In genomic region chr11:36161572-36161971, GRCh38 we compare ENCODE assay signal across 16 cellular contexts.
DNase-seq lines count a peak whose midpoint lies in the region; ATAC-seq and TF ChIP-seq lines count a peak whose summit lies in the region.
"Had no signal": no experiment of that assay in that cellular context is flagged by ENCODE, and none has a peak within 500 bp of the region (broad histone marks: within the 10 kb centered on the region; RNA-seq: fewer than 3 reads in every experiment).

No MANE protein-coding gene starts in this region.

- H3K9me3 ChIP-seq in left ventricle myocardium inferior (replicated peaks) (no peaks in the 10 kb centered on the region), lung (ENCODE audit: control insufficient read depth in 2 of 2, insufficient read depth in 1 of 2, low read length in 1 of 2) (no peaks in the 10 kb centered on the region), psoas muscle (no peaks in the 10 kb centered on the region)

- H3K4me3 ChIP-seq in left ventricle myocardium inferior (no peak overlapping the region), lung (no peak overlapping the region), psoas muscle (no peak overlapping the region)
- H3K4me3 ChIP-seq: GM23248 had no signal

- 80 to 83% methylated on average over 5 of the region's 5 CpGs for WGBS in lung, 2 donors
- 41 to 62% (median 41%) methylated on average over 5 of the region's 5 CpGs for WGBS in psoas muscle, 3 donors

- H3K36me3 ChIP-seq in left ventricle myocardium inferior (no peaks in the 10 kb centered on the region), lung (ENCODE audit: control insufficient read depth in 2 of 2, insufficient read depth in 2 of 2, low read length in 2 of 2) (no peaks in the 10 kb centered on the region), psoas muscle (ENCODE audit: insufficient read depth in 1 of 2, low read depth in 1 of 2) (no peaks in the 10 kb centered on the region)

- TF ChIP-seq CTCF in left ventricle myocardium inferior (IDR thresholded peaks at IDR 0.05; ENCODE audit: borderline replicate concordance) (no peak), lung (IDR thresholded peaks at IDR 0.05; ENCODE audit: control extremely low read depth, extremely low read depth) (no peak), psoas muscle (IDR thresholded peaks at IDR 0.05) (no peak)

- H3K27me3 ChIP-seq in left ventricle myocardium inferior (ENCODE audit: low read depth) (peaks cover 22% of the 10 kb centered on the region), lung (ENCODE audit: control insufficient read depth, insufficient read depth) (no peaks in the 10 kb centered on the region), psoas muscle (ENCODE audit: insufficient read depth in 3 of 3, low read length in 2 of 3) (no peaks in the 10 kb centered on the region)

- no peak for DNase-seq in left ventricle myocardium inferior
- DNase-seq in left ventricle myocardium superior, result no peak
- DNase-seq in lung (ENCODE audit: low spot score), result peak; percentile 6
- no peak for DNase-seq in psoas muscle
- no peak for DNase-seq in activated CD4-positive, alpha-beta T cell treated with anti-CD3 and anti-CD28 coated beads, Interleukin-2, amount 50 U/mL, for 48 hours
- DNase-seq in stimulated activated CD4-positive, alpha-beta T cell treated with anti-CD3 and anti-CD28 coated beads, Interleukin-2, amount 100 ng/mL, for 48 hours, result no peak
- DNase-seq: C1 segment of cervical spinal cord; Calu3; CD4-positive, alpha-beta memory T cell; COR-L47; DMS53; GF-D8; GM23248; H7; HCEC 1CT had no signal

- ATAC-seq in left ventricle myocardium superior (no peak), lung (ENCODE audit: insufficient read depth, low FRiP score) (no peak), psoas muscle (peak in 3 of 4 donors; percentile 50 to 68 (median 61))

- H3K27ac ChIP-seq in left ventricle myocardium inferior (replicated peaks) (peak overlapping the region; percentile 58), lung (ENCODE audit: low read depth in 1 of 2, low read length in 1 of 2) (no peak overlapping the region), psoas muscle (peak overlapping the region; percentile 3)
- H3K27ac ChIP-seq: 22Rv1, GM23248 had no signal

- peaks cover 48% of the 10 kb centered on the region for H3K4me1 ChIP-seq in left ventricle myocardium inferior
- peaks cover 4 to 7% of the 10 kb centered on the region in 2 donors for H3K4me1 ChIP-seq in lung (ENCODE audit: control insufficient read depth in 2 of 2, insufficient read depth in 2 of 2, low read length in 2 of 2)
- H3K4me1 ChIP-seq in psoas muscle, result peaks cover 19% of the 10 kb centered on the region

- intact Hi-C loops in left ventricle myocardium inferior (cut with micrococcal nuclease), result no loop called here
- intact Hi-C loops in left ventricle myocardium superior (cut with micrococcal nuclease), result no loop called here
- intact Hi-C loops in psoas muscle (cut with DNase I), result no loop called here

Comparison
In these comparisons a context has a peak if more than half of its experiments do, and no peak if none do; other contexts are left out.
1. H3K27ac ChIP-seq: peak in left ventricle myocardium inferior (single experiment) and psoas muscle (single experiment); none in lung (0 of 2).
2. ATAC-seq: peak in psoas muscle (3 of 4); none in left ventricle myocardium superior (single experiment) and lung (single experiment).